ENCODE assay signal across 1 cellular context in genomic region chr2:135072125-135072997, GRCh38.
TF ChIP-seq lines count a peak whose summit lies in the region.

No MANE protein-coding gene starts in this region.

TF ChIP-seq in SK-N-SH treated with all-trans-retinoic acid at 6 μM for 48 hours, 23 proteins besides CTCF, POLR2A, EP300 and RAD21 (continued from another document):
- TF ChIP-seq CSRNP3 (CRISPR knock-in tag; IDR thresholded peaks at IDR 0.05): no peak
- no peak for TF ChIP-seq CREB5 (CRISPR knock-in tag; IDR thresholded peaks at IDR 0.05; ENCODE audit: low read depth)
- no peak for TF ChIP-seq TOX (CRISPR knock-in tag; IDR thresholded peaks at IDR 0.05; ENCODE audit: borderline replicate concordance)
TF ChIP-seq in SK-N-SH treated with all-trans-retinoic acid at 6 μM for 48 hours: peak in this region for 0.
